ENCODE assay signal across 2 cellular contexts in genomic region chr6:105432797-105433196, GRCh38.
A peak's percentile ranks its signal among the peaks of the same experiment; 100 is the strongest.
TF ChIP-seq lines count a peak whose summit lies in the region.

No MANE protein-coding gene starts in this region.

TF ChIP-seq in A549, 52 proteins besides CTCF, POLR2A, EP300 and RAD21 (continued from another document):
- TF ChIP-seq MAX (IDR thresholded peaks at IDR 0.05) (no peak), JUNB (IDR thresholded peaks at IDR 0.05) (peak; percentile 80), HDAC2 (IDR thresholded peaks at IDR 0.05) (no peak), E2F6 (IDR thresholded peaks at IDR 0.05; ENCODE audit: borderline replicate concordance, low read depth) (no peak), USF2 (IDR thresholded peaks at IDR 0.05) (no peak), NFE2L2 (conservative IDR thresholded peaks at IDR 0.05; ENCODE audit: low read length) (no peak), EHMT2 (IDR thresholded peaks at IDR 0.05; ENCODE audit: low read depth) (no peak), BHLHE40 (IDR thresholded peaks at IDR 0.05; ENCODE audit: low read depth, low read length) (no peak), ZNF302 (CRISPR knock-in tag; IDR thresholded peaks at IDR 0.05) (no peak), GATA3 (IDR thresholded peaks at IDR 0.05; ENCODE audit: borderline replicate concordance) (peak; percentile 92; the same call in 1 of the 2 replicates), EHF (CRISPR knock-in tag; IDR thresholded peaks at IDR 0.05) (no peak), FOSL2 (IDR thresholded peaks at IDR 0.05) (peak; percentile 74; the same call in 1 of the 2 replicates), FOSL2 (CRISPR knock-in tag; IDR thresholded peaks at IDR 0.05) (peak; percentile 93), REST (IDR thresholded peaks at IDR 0.05) (no peak), SMC3 (IDR thresholded peaks at IDR 0.05) (no peak)

TF ChIP-seq in HCT116, 20 proteins besides CTCF, POLR2A, EP300 and RAD21 (continued from another document):
- TF ChIP-seq REST (IDR thresholded peaks at IDR 0.05; ENCODE audit: low read depth) (no peak), MAX (IDR thresholded peaks at IDR 0.05) (no peak), CBX3 (IDR thresholded peaks at IDR 0.05; ENCODE audit: low read depth) (no peak), YY1 (IDR thresholded peaks at IDR 0.05; ENCODE audit: extremely low read depth, insufficient replicate concordance, low read depth, low read length) (no peak), JUND (IDR thresholded peaks at IDR 0.05) (peak; percentile 76), CEBPB (IDR thresholded peaks at IDR 0.05; ENCODE audit: low read depth) (peak; percentile 43; the same call in 1 of the 2 replicates), ELF1 (IDR thresholded peaks at IDR 0.05; ENCODE audit: borderline replicate concordance, low read depth) (no peak), SP1 (IDR thresholded peaks at IDR 0.05; ENCODE audit: low read depth) (peak; percentile 29; the same call in 1 of the 2 replicates), EGR1 (IDR thresholded peaks at IDR 0.05; ENCODE audit: low read depth) (no peak), EZH2 (IDR thresholded peaks at IDR 0.05) (no peak), SRF (IDR thresholded peaks at IDR 0.05; ENCODE audit: low read depth) (no peak)
